In genomic region chr13:32391101-32391620, GRCh38 we compare ENCODE assay signal across 27 cellular contexts. TPM values are rescaled to one million over a fixed set of nuclear protein-coding genes. Genes with fewer than 3 reads are reported as not detected.
DNase-seq lines count a peak whose midpoint lies in the region; ATAC-seq, FAIRE-seq and TF ChIP-seq lines count a peak whose summit lies in the region.
"Had no signal": no experiment of that assay in that cellular context is flagged by ENCODE, and none has a peak within 500 bp of the region (broad histone marks: within the 10 kb centered on the region; RNA-seq: fewer than 3 reads in every experiment).

No MANE protein-coding gene starts in this region.

- FAIRE-seq in H1 (lab: Jason Lieb, UNC) = peak; percentile 88
- FAIRE-seq: endothelial cell of umbilical vein, urothelium cell line had no signal

- no peak overlapping the region for H3K14ac ChIP-seq in H1 (ENCODE audit: insufficient read length)

- no TSS peak for BruUV-seq in Caco-2 (replicated peaks; lab: Mats Ljungman, UMichigan)

- H2BK5ac ChIP-seq in H1 (ENCODE audit: low read depth, low read length) = no peak overlapping the region
- H2BK5ac ChIP-seq in mesendoderm (ENCODE audit: low read length) = no peak overlapping the region

- H3K56ac ChIP-seq in H1 (replicated peaks; ENCODE audit: insufficient read length, low read depth, low read length) (no peak overlapping the region), mesendoderm (ENCODE audit: low read length) (no peak overlapping the region)

- H3K18ac ChIP-seq in H1 (ENCODE audit: extremely low read depth, low read length) (no peak overlapping the region), mesendoderm (ENCODE audit: low read length) (no peak overlapping the region)

- H3K27me3 ChIP-seq in Caco-2 (replicated peaks; ENCODE audit: control insufficient read depth, insufficient read depth, low read length) = no peaks in the 10 kb centered on the region
- no peaks in the 10 kb centered on the region for H3K27me3 ChIP-seq in HUES6 (ENCODE audit: control insufficient read depth, insufficient read depth, low read length)
- no peaks in the 10 kb centered on the region for H3K27me3 ChIP-seq in H1 (replicated peaks in 1 of 4; ENCODE audit: control insufficient read depth in 3 of 4, extremely low read depth in 1 of 4, insufficient read depth in 3 of 4, low read length in 3 of 4)
- H3K27me3 ChIP-seq in mesendoderm (ENCODE audit: insufficient read depth, low read length, poor library complexity) = no peaks in the 10 kb centered on the region
- H3K27me3 ChIP-seq: ascending aorta; BLaER1 treated with 17β-estradiol and CSF1 and Interleukin-3, amounts not matched to agents 10 nM and 100 nM; MG63 had no signal

- no peak for TF ChIP-seq EP300 in H1 (IDR thresholded peaks at IDR 0.05; ENCODE audit: borderline replicate concordance in 1 of 2, low read depth in 2 of 2, low read length in 2 of 2)

- H3K4me3 ChIP-seq in Caco-2 (ENCODE audit: low read depth, low read length) (no peak overlapping the region), HUES6 (ENCODE audit: low read depth, low read length) (no peak overlapping the region), H1 (ENCODE audit: extremely low read depth in 1 of 4, insufficient read depth in 2 of 4, low read depth in 3 of 4, low read length in 4 of 4) (no peak overlapping the region), mesendoderm (ENCODE audit: low read length) (no peak overlapping the region)
- H3K4me3 ChIP-seq: ascending aorta; BLaER1 treated with 17β-estradiol and CSF1 and Interleukin-3, amounts not matched to agents 10 nM and 100 nM; GM23248; MG63 had no signal

- H3K36me3 Mint-ChIP-seq in Caco-2 (ENCODE audit: insufficient read depth, unreplicated experiment) = peaks cover 37% of the 10 kb centered on the region
- H3K36me3 Mint-ChIP-seq: IgD-negative memory B cell had no signal

- H3K4ac ChIP-seq in H1 (replicated peaks; ENCODE audit: insufficient read length, low read depth, low read length) = no peak overlapping the region
- no peak overlapping the region for H3K4ac ChIP-seq in mesendoderm (ENCODE audit: low read depth, low read length)

- H3K4me2 ChIP-seq in H1 (ENCODE audit: insufficient read depth in 1 of 2, low read depth in 2 of 2, low read length in 2 of 2) (no peak overlapping the region), mesendoderm (ENCODE audit: low read length) (no peak overlapping the region)

- no peaks in the 10 kb centered on the region for H3K79me1 ChIP-seq in H1 (ENCODE audit: low read depth, low read length)
- H3K79me1 ChIP-seq in mesendoderm (ENCODE audit: low read length) = no peaks in the 10 kb centered on the region

- no peak overlapping the region for H4K5ac ChIP-seq in H1 (ENCODE audit: insufficient read length, low read depth, low read length)
- no peak overlapping the region for H4K5ac ChIP-seq in mesendoderm (ENCODE audit: low read length)

- no peaks in the 10 kb centered on the region for H4K20me1 ChIP-seq in H1 (replicated peaks in 1 of 2; ENCODE audit: control insufficient read depth in 1 of 2, insufficient read depth in 2 of 2, low read length in 2 of 2)
- H4K20me1 ChIP-seq: BLaER1 treated with 17β-estradiol and CSF1 and Interleukin-3, amounts not matched to agents 10 nM and 100 nM had no signal

- no peaks in the 10 kb centered on the region for H3K9me3 ChIP-seq in Caco-2
- no peaks in the 10 kb centered on the region for H3K9me3 ChIP-seq in HUES6 (ENCODE audit: control insufficient read depth, insufficient read depth, low read depth, low read length)
- no peaks in the 10 kb centered on the region for H3K9me3 ChIP-seq in H1 (ENCODE audit: insufficient read depth in 2 of 2, low read depth in 1 of 2, low read length in 1 of 2)
- H3K9me3 ChIP-seq: ascending aorta; BLaER1 treated with 17β-estradiol and CSF1 and Interleukin-3, amounts not matched to agents 10 nM and 100 nM; MG63 had no signal

- POLR2A ChIA-PET in Caco-2 (lab: Charles Lee) = no interaction called here
- POLR2A ChIA-PET in H1 (lab: Charles Lee; ENCODE audit: partially characterized antibody) = interaction anchor here (1.1 to 1.2 kb wide), 2 partner anchors 18 to 76 kb away, joined by 3 to 4 read pairs; partner anchors contain the start of genes BRCA2 and ZAR1L

- H3K23me2 ChIP-seq in H1 (ENCODE audit: low read depth, low read length) = no peaks in the 10 kb centered on the region

- no peak overlapping the region for H3K9ac ChIP-seq in HUES6 (ENCODE audit: low read length)
- no peak overlapping the region for H3K9ac ChIP-seq in H1 (replicated peaks in 1 of 4; ENCODE audit: extremely low read depth in 1 of 4, low read depth in 3 of 4, low read length in 3 of 4)
- no peak overlapping the region for H3K9ac ChIP-seq in mesendoderm (ENCODE audit: low read length)
- H3K9ac ChIP-seq: BLaER1 treated with 17β-estradiol and CSF1 and Interleukin-3, amounts not matched to agents 10 nM and 100 nM; GM23248 had no signal

- no peaks in the 10 kb centered on the region for H3K27me3 Mint-ChIP-seq in Caco-2 (ENCODE audit: insufficient read depth, unreplicated experiment)
- H3K27me3 Mint-ChIP-seq: IgD-negative memory B cell had no signal

- no peak for ATAC-seq in HG03457 (IDR thresholded peaks at IDR 0.05; ENCODE audit: unreplicated experiment)
- ATAC-seq: activated CD4-positive, CD25-positive, alpha-beta regulatory T cell treated with anti-CD3 and anti-CD28 coated beads, Interleukin-2, amount 50 U/mL, for 24 hours; activated T-cell treated with anti-CD3 and anti-CD28 coated beads, Interleukin-2, amount 50 U/mL, for 72 hours had no signal

- H2BK15ac ChIP-seq in H1 (ENCODE audit: low read length) = no peak overlapping the region
- H2BK15ac ChIP-seq in mesendoderm (replicated peaks; ENCODE audit: low read depth) = no peak overlapping the region

- H3K9me3 Mint-ChIP-seq in Caco-2 (ENCODE audit: unreplicated experiment) = no peaks in the 10 kb centered on the region
- H3K9me3 Mint-ChIP-seq: activated naive CD4-positive, alpha-beta T cell treated with anti-CD3 and anti-CD28 coated beads for 36 hours; activated T-cell treated with anti-CD3 and anti-CD28 coated beads, Interleukin-2, amount 50 U/mL, for 72 hours; IgD-negative memory B cell; nephron progenitor cell had no signal

- H4K8ac ChIP-seq in H1 (ENCODE audit: extremely low read depth, insufficient read depth, low read length) (no peak overlapping the region), mesendoderm (ENCODE audit: low read depth, low read length) (no peak overlapping the region)

- intact Hi-C loops in Caco-2 (cut with micrococcal nuclease; ENCODE audit: unreplicated experiment) = no loop called here

- H2AFZ ChIP-seq in H1 (ENCODE audit: low read length) = no peak overlapping the region
- H2AFZ ChIP-seq: GM23248 had no signal

- WGBS in H1 (ENCODE audit: extremely low coverage in 1 of 2, insufficient coverage in 1 of 2, insufficient read length in 1 of 2, insufficient replicate concordance in 2 of 2, low coverage in 1 of 2, low lambda C conversion rate in 2 of 2, missing lambda C conversion rate in 1 of 2), 2 experiments = 69% methylated on average over 4 of the region's 4 CpGs; no CpG with 5 or more reads in 1 of the 2 experiments
- WGBS in mesendoderm (ENCODE audit: extremely low coverage, insufficient coverage, low lambda C conversion rate) = no CpG with 5 or more reads among the region's 4 CpGs

- H3K4me1 ChIP-seq in Caco-2 = no peaks in the 10 kb centered on the region
- peaks cover 5% of the 10 kb centered on the region; the same call in 1 of the 2 replicates for H3K4me1 ChIP-seq in HUES6 (ENCODE audit: control insufficient read depth, insufficient read depth, low read length)
- peaks cover 0 to 4% (median under 1%) of the 10 kb centered on the region in 4 experiments; a peak in 2 of 7 replicates for H3K4me1 ChIP-seq in H1 (replicated peaks in 1 of 4; ENCODE audit: control insufficient read depth in 3 of 4, insufficient read depth in 4 of 4, low read length in 3 of 4)
- no peaks in the 10 kb centered on the region for H3K4me1 ChIP-seq in mesendoderm (ENCODE audit: control insufficient read depth, low read depth, low read length)
- H3K4me1 ChIP-seq: ascending aorta had no signal

- H3K27ac Mint-ChIP-seq in Caco-2 (ENCODE audit: unreplicated experiment) = no peak overlapping the region
- H3K27ac Mint-ChIP-seq: activated naive CD4-positive, alpha-beta T cell treated with anti-CD3 and anti-CD28 coated beads for 36 hours; activated T-cell treated with anti-CD3 and anti-CD28 coated beads, Interleukin-2, amount 50 U/mL, for 72 hours; IgD-negative memory B cell had no signal

- CTCF ChIA-PET in Caco-2 (lab: Charles Lee) = no interaction called here
- CTCF ChIA-PET in H1 (lab: Charles Lee; ENCODE audit: partially characterized antibody) = interaction anchor here (1.1 to 1.9 kb wide), 4 partner anchors 8 to 23 kb away, joined by 3 to 8 read pairs (median 6); no protein-coding TSS in a partner anchor

- TF ChIP-seq CTCF in Caco-2 (IDR thresholded peaks at IDR 0.05; ENCODE audit: insufficient read depth in 1 of 2, low read depth in 1 of 2, low read length in 1 of 2, severe bottlenecking in 1 of 2, unreplicated experiment in 1 of 2) (no peak), H1 (IDR thresholded peaks at IDR 0.05; ENCODE audit: control extremely low read depth in 1 of 3, insufficient read depth in 1 of 3, low read depth in 1 of 3, low read length in 3 of 3) (no peak)

- 0 out of 2 replicates have a peak overlapping the region, but pooled peaks have one; percentile 11 for H3K27ac ChIP-seq in HUES6 (ENCODE audit: low read depth, low read length)
- no peak overlapping the region for H3K27ac ChIP-seq in H1 (ENCODE audit: low read depth, low read length)
- H3K27ac ChIP-seq in mesendoderm (ENCODE audit: low read depth, low read length) = no peak overlapping the region
- H3K27ac ChIP-seq: ascending aorta; BLaER1 treated with 17β-estradiol and CSF1 and Interleukin-3, amounts not matched to agents 10 nM and 100 nM; GM23248 had no signal

- no peaks in the 10 kb centered on the region for H3K4me1 Mint-ChIP-seq in Caco-2 (ENCODE audit: low read depth, unreplicated experiment)
- H3K4me1 Mint-ChIP-seq: nephron progenitor cell had no signal

- H2AK5ac ChIP-seq in H1 (ENCODE audit: low read depth, low read length) (no peak overlapping the region), mesendoderm (ENCODE audit: low read length) (no peak overlapping the region)

- no peak overlapping the region for H2BK20ac ChIP-seq in H1 (ENCODE audit: low read length)

- H2BK120ac ChIP-seq in H1 (replicated peaks; ENCODE audit: low read depth, low read length) (no peak overlapping the region), mesendoderm (ENCODE audit: low read depth, low read length) (no peak overlapping the region)

- no peak overlapping the region for H3K4me3 Mint-ChIP-seq in Caco-2 (ENCODE audit: unreplicated experiment)
- H3K4me3 Mint-ChIP-seq: activated naive CD4-positive, alpha-beta T cell treated with anti-CD3 and anti-CD28 coated beads for 36 hours; activated T-cell treated with anti-CD3 and anti-CD28 coated beads, Interleukin-2, amount 50 U/mL, for 72 hours; IgD-negative memory B cell; nephron progenitor cell had no signal

- TF ChIP-seq RAD21 in H1 (IDR thresholded peaks at IDR 0.05 in 1 of 2, conservative IDR thresholded peaks at IDR 0.05 in 1 of 2; ENCODE audit: low read depth in 2 of 2, low read length in 2 of 2) = peak in 1 of 2 experiments; percentile 24; a peak in 2 of 4 replicates

- H2BK12ac ChIP-seq in H1 (ENCODE audit: low read depth, low read length) = no peak overlapping the region

- no peaks in the 10 kb centered on the region for H3K79me2 ChIP-seq in H1 (ENCODE audit: control insufficient read depth in 1 of 2, insufficient read depth in 2 of 2, low read length in 2 of 2)
- H3K79me2 ChIP-seq in mesendoderm (ENCODE audit: control insufficient read depth, insufficient read depth, low read length) = no peaks in the 10 kb centered on the region

- H3K36me3 ChIP-seq in Caco-2 (ENCODE audit: control insufficient read depth, insufficient read depth, low read length) (no peaks in the 10 kb centered on the region), HUES6 (ENCODE audit: control insufficient read depth, insufficient read depth, low read length) (peaks cover 10% of the 10 kb centered on the region), H1 (ENCODE audit: control insufficient read depth in 2 of 4, insufficient read depth in 4 of 4, low read length in 3 of 4) (peaks cover 0 to 7% (median 6%) of the 10 kb centered on the region in 4 experiments; a peak in 4 of 8 replicates), mesendoderm (ENCODE audit: control insufficient read depth, insufficient read depth, low read length) (no peaks in the 10 kb centered on the region)
- H3K36me3 ChIP-seq: ascending aorta had no signal

- H3K23ac ChIP-seq in H1 (ENCODE audit: insufficient read length) (no peak overlapping the region), mesendoderm (ENCODE audit: low read length) (no peak overlapping the region)

- no peak overlapping the region for H4K91ac ChIP-seq in H1 (replicated peaks; ENCODE audit: insufficient read length, low read length)

- DNase-seq in Caco-2 (peak; percentile 26 to 51), H1 (ENCODE audit: low read depth in 1 of 2, low spot score in 2 of 2) (no peak), mesendoderm (peak; percentile 88), GDM1 (lab: John Stamatoyannopoulos, UW) (no peak), COLO668 (lab: John Stamatoyannopoulos, UW; ENCODE audit: unreplicated experiment) (no peak), mucosa of gallbladder (ENCODE audit: low spot score) (no peak)
- DNase-seq: activated naive CD4-positive, alpha-beta T cell treated with anti-CD3 and anti-CD28 coated beads for 36 hours; activated T-cell treated with anti-CD3 and anti-CD28 coated beads, Interleukin-2, amount 50 U/mL, for 72 hours; Calu3; central memory CD4-positive, alpha-beta T cell; GM23248; MG63; NCI-H187; NCI-H226; NCI-H748 treated with DMSO at 0.1 percent for 48 hours; nephron progenitor cell; posterior cingulate gyrus; substantia nigra; T1000 had no signal

- no peak for TF ChIP-seq POLR2A in H1 (IDR thresholded peaks at IDR 0.05; ENCODE audit: control extremely low read depth in 1 of 2, low read depth in 2 of 2, low read length in 2 of 2)

RNA-seq across cellular contexts. Expression of gene N4BP2L1, which starts 36.8 kb away (rescaled TPM):
- 7.9 and 9.3 TPM in 2 replicates for total RNA-seq in Caco-2 (2022)
- 3.1 and 3.7 TPM in 2 replicates for total RNA-seq in H1 (2021; fragmentation: NEBNext Ultra II Directional; extraction: Animal tissue kit (Norgen Biotek cat#: 25700))
- 1.3 and 1.9 TPM in 2 replicates for polyA plus RNA-seq in H1 (2011; rRNA removed)
- 3.0 TPM for polyA plus RNA-seq in H1 (2011; cell fraction: cytosol; rRNA removed)
- polyA plus RNA-seq in H1 (2011; cell fraction: nucleus; rRNA removed) = 1.6 TPM
- polyA plus RNA-seq in H1 (2012, experiment 1 of 2) = 1.5 to 2.5 TPM (median 2.3 TPM) in 4 replicates
- 2.0 TPM for polyA plus RNA-seq in H1 (2012, experiment 2 of 2)
- polyA plus RNA-seq in H1 (2013, experiment 1 of 2) = 2.2 TPM
- 2.0 TPM for polyA plus RNA-seq in H1 (2013, experiment 2 of 2)
- 1.2 and 1.4 TPM in 2 replicates for polyA minus RNA-seq in H1 (2011; rRNA and poly(A)+ RNA removed)
- polyA minus RNA-seq in H1 (2011; cell fraction: cytosol; rRNA and poly(A)+ RNA removed) = 0.95 TPM
- polyA minus RNA-seq in H1 (2011; cell fraction: nucleus; rRNA and poly(A)+ RNA removed) = 1.9 TPM
- 1.4 TPM for polyA plus RNA-seq in mesendoderm (2013, experiment 1 of 2)
- polyA plus RNA-seq in mesendoderm (2013, experiment 2 of 2) = 1.7 TPM
- total RNA-seq in mucosa of gallbladder = 7.2 TPM

Comparison
In these comparisons a context has a peak if more than half of its experiments do, and no peak if none do; other contexts are left out.
1. DNase-seq: peak in Caco-2 (2 of 2) and mesendoderm (single experiment); none in H1 (0 of 2), GDM1 (single experiment), COLO668 (single experiment) and mucosa of gallbladder (single experiment).